In genomic region chr3:39051649-39052557, GRCh38 we compare ENCODE assay signal across 8 cellular contexts. TPM values are rescaled to one million over a fixed set of nuclear protein-coding genes. Genes with fewer than 3 reads are reported as not detected.
DNase-seq lines count a peak whose midpoint lies in the region; ATAC-seq and TF ChIP-seq lines count a peak whose summit lies in the region.

Gene SCN11A, minus strand, starts transcription at chr3:39051944. Its CDS starts 101,582 bp downstream, at chr3:38950362.
Gene WDR48, plus strand, starts transcription at chr3:39052016. Its CDS starts 10 bp downstream, at chr3:39052026.

- DNase-seq in ACHN (peak; percentile 88), NCI-H2171 treated with DMSO at 0.1 percent for 48 hours (lab: John Stamatoyannopoulos, UW) (peak; percentile 81), breast epithelium (ENCODE audit: low spot score in 2 of 2) (peak; percentile 93 to 94)

- ATAC-seq in GM18870 (IDR thresholded peaks at IDR 0.05; ENCODE audit: unreplicated experiment) (peak; percentile 96), HG03108 (IDR thresholded peaks at IDR 0.05; ENCODE audit: unreplicated experiment) (peak; percentile 97)

- H3K27me3 ChIP-seq in breast epithelium = no peaks in the 10 kb centered on the region
- no peaks in the 10 kb centered on the region for H3K27me3 ChIP-seq in iPS-20b (ENCODE audit: insufficient read depth, low read length)
- H3K27me3 ChIP-seq in skeletal muscle tissue (ENCODE audit: control insufficient read depth in 3 of 3, insufficient read depth in 3 of 3, low read length in 3 of 3) = no peaks in the 10 kb centered on the region

- H3K4me3 ChIP-seq in breast epithelium (peak within 1 kb of the TSS; percentile 81 to 100 (median 99)), iPS-20b (ENCODE audit: low read length) (peak within 1 kb of the TSS; percentile 81), skeletal muscle tissue (ENCODE audit: low read length in 3 of 3) (peak within 1 kb of the TSS; percentile 86 to 93 (median 87))

- H3K36me3 ChIP-seq in breast epithelium (no peaks in the 10 kb centered on the region), iPS-20b (ENCODE audit: insufficient read depth, low read depth, low read length) (no peaks in the 10 kb centered on the region), skeletal muscle tissue (ENCODE audit: control insufficient read depth in 3 of 3, insufficient read depth in 3 of 3, low read length in 3 of 3) (no peaks in the 10 kb centered on the region)

- peak within 1 kb of the TSS; percentile 97 for H3K9ac ChIP-seq in iPS-20b (ENCODE audit: low read depth, low read length)
- H3K9ac ChIP-seq in skeletal muscle tissue (ENCODE audit: low read depth in 1 of 3, low read length in 3 of 3) = peak within 1 kb of the TSS; percentile 78 to 89 (median 79)

- TF ChIP-seq CTCF in VCaP (conservative IDR thresholded peaks at IDR 0.05) (no peak), breast epithelium (IDR thresholded peaks at IDR 0.05) (no peak)

- no peaks in the 10 kb centered on the region for H3K9me3 ChIP-seq in breast epithelium
- no peaks in the 10 kb centered on the region for H3K9me3 ChIP-seq in iPS-20b (ENCODE audit: insufficient read depth, low read depth, low read length)
- no peaks in the 10 kb centered on the region for H3K9me3 ChIP-seq in skeletal muscle tissue (ENCODE audit: control insufficient read depth in 3 of 3, low read length in 3 of 3)

- H3K27ac ChIP-seq in VCaP (peak within 1 kb of the TSS; percentile 94), breast epithelium (peak within 1 kb of the TSS; percentile 97 to 98), iPS-20b (ENCODE audit: low read length) (peak within 1 kb of the TSS; percentile 98), skeletal muscle tissue (ENCODE audit: low read depth, low read length) (peak within 1 kb of the TSS; percentile 85)

- TF ChIP-seq POLR2A in breast epithelium (IDR thresholded peaks at IDR 0.05) = peak; percentile 89

- in situ Hi-C loops in ACHN (cut with HindIII; ENCODE audit: low pct_ligation_motif_present, low pct_unique_long_range_greater_than_20kb, low sequenced_read_pairs) = no loop called here

- intact Hi-C loops in breast epithelium (cut with DNase I; ENCODE audit: low total_unique reads) = no loop called here

- H3K4me1 ChIP-seq in breast epithelium = peaks cover 0 to 7% of the 10 kb centered on the region in 2 donors
- peaks cover 10% of the 10 kb centered on the region; the same call in 1 of the 2 replicates for H3K4me1 ChIP-seq in iPS-20b (ENCODE audit: insufficient read depth, low read length)
- H3K4me1 ChIP-seq in skeletal muscle tissue (ENCODE audit: control insufficient read depth in 3 of 3, insufficient read depth in 3 of 3, low read length in 3 of 3) = peaks cover 6 to 15% (median 12%) of the 10 kb centered on the region in 3 donors

RNA-seq across cellular contexts. Expression of gene SCN11A, which starts in this region (rescaled TPM):
- under 1 TPM; 0.15 to 0.48 (median 0.33) TPM for total RNA-seq in breast epithelium
- total RNA-seq in skeletal muscle tissue = 2.6 TPM

RNA-seq across cellular contexts. Expression of gene WDR48, which starts in this region (rescaled TPM):
- 10 to 100 TPM; 32.8 to 48.9 (median 33.8) TPM for total RNA-seq in breast epithelium
- 39.1 TPM for total RNA-seq in skeletal muscle tissue

Comparison
In these comparisons a context has a peak if more than half of its experiments do, and no peak if none do; other contexts are left out.
1. Peak in every context shown above with its lines: DNase-seq, ATAC-seq, H3K4me3 ChIP-seq and H3K27ac ChIP-seq.